Comparison of ENCODE assay signal across 8 cellular contexts in the genomic region with DNA sequence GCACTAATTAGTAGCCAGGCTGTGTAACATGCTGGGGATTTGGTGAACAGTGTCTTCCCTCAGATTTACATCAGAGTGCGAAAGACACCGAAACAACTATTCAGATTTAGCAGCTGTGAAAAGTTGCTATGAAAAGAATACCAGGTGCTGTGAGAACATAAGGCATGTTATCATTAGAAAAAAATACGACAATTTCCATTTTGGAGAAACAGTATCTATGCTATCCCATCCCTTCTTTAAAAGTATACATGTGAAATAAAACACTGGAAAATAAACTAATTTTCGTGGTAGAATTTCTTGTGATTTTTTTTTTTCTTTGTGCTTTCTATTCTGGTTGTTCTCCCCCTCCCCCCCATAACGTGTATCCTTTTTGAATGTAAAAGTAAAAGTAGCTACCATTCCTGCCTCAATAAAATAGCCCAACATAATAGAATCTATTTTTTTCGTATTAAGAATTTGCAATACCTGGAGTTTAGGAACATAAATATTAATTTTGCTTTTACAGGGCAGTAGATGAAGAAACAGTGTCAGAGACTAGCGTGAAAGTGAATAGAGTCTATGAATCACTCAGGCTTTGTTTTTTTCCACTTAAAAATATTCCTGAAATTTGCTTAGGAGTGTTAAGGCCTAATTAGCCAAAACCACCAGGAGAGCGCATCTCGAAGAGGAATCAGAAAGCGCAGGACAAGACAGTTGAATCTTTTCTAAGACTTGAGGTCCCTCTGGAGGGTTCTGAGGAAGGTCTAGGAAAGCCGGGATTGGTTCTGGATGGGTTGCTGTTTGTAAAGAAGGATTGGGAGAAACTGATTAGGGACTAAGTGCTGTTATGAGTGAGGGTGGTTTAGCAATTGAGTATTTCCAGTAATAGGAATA. TPM values are rescaled to one million over a fixed set of nuclear protein-coding genes. Genes with fewer than 3 reads are reported as not detected.
DNase-seq lines count a peak whose midpoint lies in the region; ATAC-seq and TF ChIP-seq lines count a peak whose summit lies in the region.

No MANE protein-coding gene starts in this region.

- peak overlapping the region; percentile 30 for H2AFZ ChIP-seq in Loucy (ENCODE audit: low read length)

- H3K27me3 Mint-ChIP-seq in T-helper 2 cell treated with Interferon-gamma antibody and Interleukin-4, amounts not matched to agents 5 μg/mL and 100 μg/mL, for 36 hours (ENCODE audit: low read depth): no peaks in the 10 kb centered on the region
- H3K27me3 Mint-ChIP-seq in natural killer cell treated with Interleukin-12 subunit alpha and Interleukin-12 subunit beta and Interleukin-15 and Interleukin-18, amount 100 ng/mL, for 72 hours: no peaks in the 10 kb centered on the region

- H3K4me1 ChIP-seq in Loucy (ENCODE audit: insufficient read depth, low read length, poor library complexity, severe bottlenecking): peaks cover 31% of the 10 kb centered on the region

- H3K27me3 ChIP-seq in Loucy (ENCODE audit: insufficient read depth, low read length, poor library complexity, severe bottlenecking): no peaks in the 10 kb centered on the region

- peaks cover 19% of the 10 kb centered on the region for H4K20me1 ChIP-seq in Loucy (ENCODE audit: insufficient read depth, low read length, poor library complexity, severe bottlenecking)

- H3K9me2 ChIP-seq in Loucy (replicated peaks; ENCODE audit: low read depth, low read length): no peaks in the 10 kb centered on the region

- H3K9ac ChIP-seq in Loucy (ENCODE audit: low read depth, low read length, poor library complexity, severe bottlenecking): peak overlapping the region; percentile 79

- ATAC-seq in natural killer cell treated with Interleukin-12 subunit alpha and Interleukin-12 subunit beta and Interleukin-15 and Interleukin-18, amount 100 ng/mL, for 72 hours: no peak
- ATAC-seq in GM21367 (IDR thresholded peaks at IDR 0.05; ENCODE audit: unreplicated experiment): no peak

- H3K4me2 ChIP-seq in Loucy (ENCODE audit: low read depth, low read length, poor library complexity, severe bottlenecking): peak overlapping the region; percentile 84

- H3K27ac Mint-ChIP-seq in T-helper 2 cell treated with Interferon-gamma antibody and Interleukin-4, amounts not matched to agents 5 μg/mL and 100 μg/mL, for 36 hours: peak overlapping the region; percentile 98
- peak overlapping the region; percentile 93 to 100 for H3K27ac Mint-ChIP-seq in natural killer cell treated with Interleukin-12 subunit alpha and Interleukin-12 subunit beta and Interleukin-15 and Interleukin-18, amount 100 ng/mL, for 72 hours

- no peaks in the 10 kb centered on the region for H3K9me3 ChIP-seq in Loucy (ENCODE audit: insufficient read depth, low read depth, low read length)

- no peak for DNase-seq in T-helper 2 cell treated with Interferon-gamma antibody and Interleukin-4, amounts not matched to agents 5 μg/mL and 100 μg/mL, for 36 hours (ENCODE audit: low spot score)
- DNase-seq in T-helper 2 cell: no peak
- DNase-seq in choroid plexus epithelial cell (ENCODE audit: low read depth): no peak
- no peak for DNase-seq in natural killer cell treated with Interleukin-12 subunit alpha and Interleukin-12 subunit beta and Interleukin-15 and Interleukin-18, amount 100 ng/mL, for 72 hours (ENCODE audit: low spot score)
- no peak for DNase-seq in activated CD4-positive, CD25-positive, alpha-beta regulatory T cell treated with anti-CD3 and anti-CD28 coated beads, Interleukin-2, amount 50 U/mL, for 72 hours
- DNase-seq in central memory CD4-positive, alpha-beta T cell: no peak

- H3K36me3 ChIP-seq in Loucy (ENCODE audit: insufficient read depth, low read length): no peaks in the 10 kb centered on the region

- H3K4me3 Mint-ChIP-seq in T-helper 2 cell treated with Interferon-gamma antibody and Interleukin-4, amounts not matched to agents 5 μg/mL and 100 μg/mL, for 36 hours: peak overlapping the region; percentile 93
- H3K4me3 Mint-ChIP-seq in natural killer cell treated with Interleukin-12 subunit alpha and Interleukin-12 subunit beta and Interleukin-15 and Interleukin-18, amount 100 ng/mL, for 72 hours: peak overlapping the region; percentile 97

- peaks cover 32% of the 10 kb centered on the region for H3K36me3 Mint-ChIP-seq in T-helper 2 cell treated with Interferon-gamma antibody and Interleukin-4, amounts not matched to agents 5 μg/mL and 100 μg/mL, for 36 hours (ENCODE audit: low read depth)
- peaks cover 14% of the 10 kb centered on the region for H3K36me3 Mint-ChIP-seq in natural killer cell treated with Interleukin-12 subunit alpha and Interleukin-12 subunit beta and Interleukin-15 and Interleukin-18, amount 100 ng/mL, for 72 hours

- no peaks in the 10 kb centered on the region for H3F3A ChIP-seq in Loucy (ENCODE audit: low read depth)

- H3K4me1 Mint-ChIP-seq in T-helper 2 cell treated with Interferon-gamma antibody and Interleukin-4, amounts not matched to agents 5 μg/mL and 100 μg/mL, for 36 hours (ENCODE audit: low read depth): peaks cover 65% of the 10 kb centered on the region
- H3K4me1 Mint-ChIP-seq in natural killer cell treated with Interleukin-12 subunit alpha and Interleukin-12 subunit beta and Interleukin-15 and Interleukin-18, amount 100 ng/mL, for 72 hours (ENCODE audit: low read depth in 2 of 2): peaks cover 55 to 81% of the 10 kb centered on the region in 2 donors

- H3K4me3 ChIP-seq in Loucy (ENCODE audit: low read length, poor library complexity, severe bottlenecking): peak overlapping the region; percentile 94
- H3K4me3 ChIP-seq in choroid plexus epithelial cell (ENCODE audit: low read depth, low read length): peak overlapping the region; percentile 93

- TF ChIP-seq CTCF in Loucy (conservative IDR thresholded peaks at IDR 0.05; ENCODE audit: low read length) (no peak), choroid plexus epithelial cell (conservative IDR thresholded peaks at IDR 0.05; ENCODE audit: low read depth, low read length) (no peak)

- H3K79me2 ChIP-seq in Loucy (ENCODE audit: insufficient read depth, low read length): peaks cover 52% of the 10 kb centered on the region

- H3K9me3 Mint-ChIP-seq in T-helper 2 cell treated with Interferon-gamma antibody and Interleukin-4, amounts not matched to agents 5 μg/mL and 100 μg/mL, for 36 hours: no peaks in the 10 kb centered on the region
- H3K9me3 Mint-ChIP-seq in natural killer cell treated with Interleukin-12 subunit alpha and Interleukin-12 subunit beta and Interleukin-15 and Interleukin-18, amount 100 ng/mL, for 72 hours: no peaks in the 10 kb centered on the region

RNA-seq across cellular contexts. Expression of a gene that starts 0.8 kb away (rescaled TPM):
- 10 to 100 TPM; 50.7 to 62.0 TPM for total RNA-seq in natural killer cell treated with Interleukin-12 subunit alpha and Interleukin-12 subunit beta and Interleukin-15 and Interleukin-18, amount 100 ng/mL, for 72 hours

RNA-seq across cellular contexts. Expression of a gene that starts 2.0 kb away (rescaled TPM):
- 100 to 1,000 TPM; 139 to 241 TPM for total RNA-seq in natural killer cell treated with Interleukin-12 subunit alpha and Interleukin-12 subunit beta and Interleukin-15 and Interleukin-18, amount 100 ng/mL, for 72 hours

RNA-seq across cellular contexts. Expression of a gene that starts 19.8 kb away (rescaled TPM):
- total RNA-seq in natural killer cell treated with Interleukin-12 subunit alpha and Interleukin-12 subunit beta and Interleukin-15 and Interleukin-18, amount 100 ng/mL, for 72 hours: under 1 TPM; 0.78 to 1.00 TPM

RNA-seq across cellular contexts. Expression of a gene that starts 49.3 kb away (rescaled TPM):
- not detected for total RNA-seq in natural killer cell treated with Interleukin-12 subunit alpha and Interleukin-12 subunit beta and Interleukin-15 and Interleukin-18, amount 100 ng/mL, for 72 hours
